In the genomic region with DNA sequence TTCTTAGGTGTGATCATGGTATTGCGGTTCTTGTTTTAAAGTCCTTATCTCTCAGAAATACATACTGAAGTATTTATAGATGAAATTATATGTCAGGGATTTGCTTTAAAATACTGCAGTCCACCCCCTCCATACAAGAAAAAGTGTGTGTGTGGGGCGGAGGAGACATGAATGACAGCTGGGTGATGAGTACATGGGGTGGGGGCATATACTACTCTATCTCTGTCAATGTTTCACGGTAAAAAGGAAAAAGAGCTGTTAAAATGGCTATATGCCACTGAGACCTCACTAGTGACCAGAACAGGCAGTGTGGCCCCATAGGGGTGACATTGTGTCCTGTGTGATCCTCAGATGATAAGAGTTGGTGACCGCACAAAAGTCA, we compare ENCODE assay signal across 17 cellular contexts.
"Had no signal": no experiment of that assay in that cellular context is flagged by ENCODE, and none has a peak within 500 bp of the region (broad histone marks: within the 10 kb centered on the region; RNA-seq: fewer than 3 reads in every experiment).

No MANE protein-coding gene starts in this region.

- H2AFZ ChIP-seq: parathyroid adenoma had no signal

- H3K9me3 ChIP-seq: upper lobe of right lung had no signal

- ATAC-seq: stimulated activated memory B cell treated with anti-CD40 and anti-IgM and Interleukin-4, amounts not matched to agents 10 μg/mL and 1 μg/mL and 100 μg/mL, for 72 hours had no signal

- H3K27me3 Mint-ChIP-seq: brain had no signal

- H3K4me3 ChIP-seq: lung, upper lobe of right lung had no signal

- H3K36me3 ChIP-seq: upper lobe of right lung had no signal

- H3K27me3 ChIP-seq: foreskin keratinocyte, upper lobe of right lung had no signal

- H3K9ac ChIP-seq: parathyroid adenoma had no signal

- H3K4me3 Mint-ChIP-seq: activated naive CD8-positive, alpha-beta T cell; brain; immature natural killer cell; stimulated activated memory B cell treated with anti-CD40 and anti-IgM and Interleukin-4, amounts not matched to agents 10 μg/mL and 1 μg/mL and 100 μg/mL, for 72 hours had no signal

- DNase-seq: activated CD4-positive, alpha-beta T cell treated with anti-CD3 and anti-CD28 coated beads, Interleukin-2, amount 50 U/mL, for 1 hour; activated CD8-positive, alpha-beta memory T cell treated with anti-CD3 and anti-CD28 coated beads for 24 hours; activated gamma-delta T cell treated with Interleukin-2 at 50 U/mL for 16 hours; amygdala; effector CD8-positive, alpha-beta T cell; glutamatergic neuron; left cardiac atrium; stimulated activated CD4-positive, alpha-beta T cell treated with anti-CD3 and anti-CD28 coated beads, Interleukin-2, amount 100 ng/mL, for 48 hours; upper lobe of right lung had no signal

- H3K27ac Mint-ChIP-seq: activated naive CD8-positive, alpha-beta T cell; immature natural killer cell; naive thymus-derived CD4-positive, alpha-beta T cell; stimulated activated memory B cell treated with anti-CD40 and anti-IgM and Interleukin-4, amounts not matched to agents 10 μg/mL and 1 μg/mL and 100 μg/mL, for 72 hours had no signal

- H3K36me3 Mint-ChIP-seq: immature natural killer cell; stimulated activated memory B cell treated with anti-CD40 and anti-IgM and Interleukin-4, amounts not matched to agents 10 μg/mL and 1 μg/mL and 100 μg/mL, for 72 hours had no signal

- H3K27ac ChIP-seq: foreskin keratinocyte, parathyroid adenoma, upper lobe of right lung had no signal

- H3K9me3 Mint-ChIP-seq: brain; immature natural killer cell; naive thymus-derived CD4-positive, alpha-beta T cell; stimulated activated memory B cell treated with anti-CD40 and anti-IgM and Interleukin-4, amounts not matched to agents 10 μg/mL and 1 μg/mL and 100 μg/mL, for 72 hours had no signal
